Comparison of ENCODE assay signal across 13 cellular contexts in genomic region chr14:95497561-95498011, GRCh38. TPM values are rescaled to one million over a fixed set of nuclear protein-coding genes. Genes with fewer than 3 reads are reported as not detected.
A peak's percentile ranks its signal among the peaks of the same experiment; 100 is the strongest.
DNase-seq lines count a peak whose midpoint lies in the region; ATAC-seq and TF ChIP-seq lines count a peak whose summit lies in the region.
"Had no signal": no experiment of that assay in that cellular context is flagged by ENCODE, and none has a peak within 500 bp of the region (broad histone marks: within the 10 kb centered on the region; RNA-seq: fewer than 3 reads in every experiment).

No MANE protein-coding gene starts in this region.

- no peaks in the 10 kb centered on the region for H3K9me3 Mint-ChIP-seq in HFFc6
- H3K9me3 Mint-ChIP-seq in T-cell = no peaks in the 10 kb centered on the region
- H3K9me3 Mint-ChIP-seq: activated CD8-positive, alpha-beta T cell treated with anti-CD3 and anti-CD28 coated beads for 36 hours; activated naive CD4-positive, alpha-beta T cell treated with anti-CD3 and anti-CD28 coated beads, Interleukin-2, amount 50 U/mL, for 24 hours had no signal

- H3K36me3 Mint-ChIP-seq in HFFc6 (ENCODE audit: low read depth) = peaks cover 9% of the 10 kb centered on the region
- peaks cover 23% of the 10 kb centered on the region for H3K36me3 Mint-ChIP-seq in T-cell

- no peak for ATAC-seq in T-cell (replicated peaks in 1 of 4)
- ATAC-seq: activated CD8-positive, alpha-beta T cell treated with anti-CD3 and anti-CD28 coated beads for 36 hours; natural killer cell treated with Interleukin-12 subunit alpha and Interleukin-12 subunit beta and Interleukin-15 and Interleukin-18, amount 100 ng/mL, for 72 hours had no signal

- H3K4me3 ChIP-seq in BLaER1 = no peak overlapping the region

- peak overlapping the region; percentile 17; the same call in 1 of the 2 replicates for H3K4me3 Mint-ChIP-seq in HFFc6
- no peak overlapping the region for H3K4me3 Mint-ChIP-seq in T-cell
- H3K4me3 Mint-ChIP-seq: activated CD8-positive, alpha-beta T cell treated with anti-CD3 and anti-CD28 coated beads for 36 hours; activated naive CD4-positive, alpha-beta T cell treated with anti-CD3 and anti-CD28 coated beads, Interleukin-2, amount 50 U/mL, for 24 hours; natural killer cell treated with Interleukin-12 subunit alpha and Interleukin-12 subunit beta and Interleukin-15 and Interleukin-18, amount 100 ng/mL, for 72 hours had no signal

- POLR2A ChIA-PET in T-cell (lab: Charles Lee) = no interaction called here

- peaks cover 100% of the 10 kb centered on the region for H4K20me1 ChIP-seq in BLaER1

- H3K27ac Mint-ChIP-seq in HFFc6 = peak overlapping the region; percentile 9; the same call in 1 of the 2 replicates
- peak overlapping the region; percentile 66 to 95 for H3K27ac Mint-ChIP-seq in T-cell
- H3K27ac Mint-ChIP-seq: activated CD8-positive, alpha-beta T cell treated with anti-CD3 and anti-CD28 coated beads for 36 hours had no signal

- no peak for TF ChIP-seq CTCF in HFFc6 (IDR thresholded peaks at IDR 0.05)

- peaks cover 88% of the 10 kb centered on the region for H3K36me3 ChIP-seq in BLaER1

- peak overlapping the region; percentile 83 for H3K27ac ChIP-seq in BLaER1

- H3K9ac ChIP-seq in BLaER1 = peak overlapping the region; percentile 61; the same call in 1 of the 2 replicates

- H3K4me1 ChIP-seq in BLaER1 = peaks cover 97% of the 10 kb centered on the region

- DNase-seq in HFFc6 (no peak), T-cell (no peak), myocyte (ENCODE audit: low read depth) (peak; percentile 67), NCI-H146 (lab: John Stamatoyannopoulos, UW) (no peak), Ammon's horn (ENCODE audit: low spot score) (no peak), NCI-H1092 (lab: John Stamatoyannopoulos, UW) (no peak)
- DNase-seq in NK-92 treated with Interleukin-12 subunit alpha and Interleukin-12 subunit beta, amount 100 ng/mL, for 24 hours (lab: John Stamatoyannopoulos, UW) = no peak
- DNase-seq: activated CD8-positive, alpha-beta T cell treated with anti-CD3 and anti-CD28 coated beads for 36 hours; small intestine; T-helper 2 cell had no signal

- H3K9me3 ChIP-seq in BLaER1 = peaks cover 8% of the 10 kb centered on the region; the same call in 1 of the 2 replicates

- H3K4me2 ChIP-seq in BLaER1 = peak overlapping the region; percentile 84

- H3K4me1 Mint-ChIP-seq in HFFc6 (ENCODE audit: low read depth) (peaks cover 68% of the 10 kb centered on the region), T-cell (peaks cover 60 to 81% (median 79%) of the 10 kb centered on the region in 3 donors)

- no peaks in the 10 kb centered on the region; the same call in 1 of the 2 replicates for H3K27me3 Mint-ChIP-seq in HFFc6 (ENCODE audit: insufficient read depth)
- H3K27me3 Mint-ChIP-seq in T-cell = no peaks in the 10 kb centered on the region
- H3K27me3 Mint-ChIP-seq: activated CD8-positive, alpha-beta T cell treated with anti-CD3 and anti-CD28 coated beads for 36 hours; activated naive CD4-positive, alpha-beta T cell treated with anti-CD3 and anti-CD28 coated beads, Interleukin-2, amount 50 U/mL, for 24 hours; natural killer cell treated with Interleukin-12 subunit alpha and Interleukin-12 subunit beta and Interleukin-15 and Interleukin-18, amount 100 ng/mL, for 72 hours had no signal

- no peaks in the 10 kb centered on the region for H3K27me3 ChIP-seq in BLaER1

- CTCF ChIA-PET in T-cell (lab: Charles Lee) = no interaction called here

RNA-seq across cellular contexts. Expression of gene SYNE3, which starts 18.9 kb away (rescaled TPM):
- 10 to 100 TPM; 14.8 to 20.4 (median 16.3) TPM for total RNA-seq in HFFc6 (2021; fragmentation: NEBNext Ultra II Directional; extraction: Animal tissue kit (Norgen Biotek cat#: 25700))
- total RNA-seq in T-cell (10 to 100 TPM; 55.6 to 92.3 (median 77.8) TPM), myocyte (5.2 and 5.9 TPM in 2 replicates)
- polyA plus RNA-seq in myocyte (2012) = 2.3 TPM

RNA-seq across cellular contexts. Expression of gene GLRX5, which starts 37.3 kb away (rescaled TPM):
- 10 to 100 TPM; 38.7 to 47.2 (median 43.8) TPM for total RNA-seq in HFFc6 (2021; fragmentation: NEBNext Ultra II Directional; extraction: Animal tissue kit (Norgen Biotek cat#: 25700))
- total RNA-seq in T-cell (10 to 100 TPM; 15.4 to 24.2 (median 16.0) TPM), myocyte (67.1 and 69.5 TPM in 2 replicates)
- 63.7 TPM for polyA plus RNA-seq in myocyte (2012)
